In genomic region chr2:101113441-101114267, GRCh38 we compare ENCODE assay signal across 8 cellular contexts. TPM values are rescaled to one million over a fixed set of nuclear protein-coding genes. Genes with fewer than 3 reads are reported as not detected.
DNase-seq lines count a peak whose midpoint lies in the region; ATAC-seq and TF ChIP-seq lines count a peak whose summit lies in the region.

No MANE protein-coding gene starts in this region.

- H3K9me3 Mint-ChIP-seq in immature natural killer cell = peaks cover 0 to 1% (median 0%) of the 10 kb centered on the region in 6 donors

- in situ Hi-C loops in SK-MEL-5 (cut with HindIII; ENCODE audit: low pct_unique_long_range_greater_than_20kb, low sequenced_read_pairs) = no loop called here

- H3K4me3 Mint-ChIP-seq in immature natural killer cell = no peak overlapping the region

- no peak for TF ChIP-seq CTCF in AG10803 (conservative IDR thresholded peaks at IDR 0.05; ENCODE audit: low read length)

- ATAC-seq in HG03159 (IDR thresholded peaks at IDR 0.05; ENCODE audit: unreplicated experiment) (no peak), GM19395 (IDR thresholded peaks at IDR 0.05; ENCODE audit: unreplicated experiment) (no peak)

- peak; percentile 93 for DNase-seq in AG10803 (ENCODE audit: low read depth)
- DNase-seq in Jurkat, Clone E6-1 (ENCODE audit: low read depth, low spot score) = peak; percentile 82
- peak; percentile 92 for DNase-seq in SK-MEL-5 (ENCODE audit: low read depth, low spot score)
- peak; percentile 64 for DNase-seq in iPS-NIHi11 (ENCODE audit: low spot score)
- DNase-seq in immature natural killer cell = no peak
- no peak for DNase-seq in erythroblast (lab: John Stamatoyannopoulos, UW)

- H3K27me3 Mint-ChIP-seq in immature natural killer cell (ENCODE audit: low read depth in 3 of 3) = peaks cover 8 to 22% (median 18%) of the 10 kb centered on the region in 3 donors

- H3K4me1 Mint-ChIP-seq in immature natural killer cell = peaks cover 11 to 33% of the 10 kb centered on the region in 2 donors

- H3K27ac Mint-ChIP-seq in immature natural killer cell = no peak overlapping the region

- no peak for TF ChIP-seq POLR2A in erythroblast (IDR thresholded peaks at IDR 0.05; ENCODE audit: low read length)

- H3K4me3 ChIP-seq in AG10803 (ENCODE audit: low read length) = peak overlapping the region; percentile 6
- H3K4me3 ChIP-seq in Jurkat, Clone E6-1 (ENCODE audit: low read length) = peak overlapping the region; percentile 36

- H3K36me3 Mint-ChIP-seq in immature natural killer cell = no peaks in the 10 kb centered on the region

RNA-seq across cellular contexts. Expression of gene TBC1D8, which starts 37.5 kb away (rescaled TPM):
- 17.8 TPM for polyA plus RNA-seq in Jurkat, Clone E6-1 (2012; ENCODE audit: insufficient read depth, insufficient read length)
- 16.2 and 16.9 TPM in 2 replicates for total RNA-seq in SK-MEL-5 (2014; rRNA removed; shearing (Covaris generic))
- polyA plus RNA-seq in SK-MEL-5 (2015; cell fraction: cytosol; rRNA removed) = 22.4 and 33.0 TPM in 2 replicates
- 128 and 212 TPM in 2 replicates for polyA plus RNA-seq in SK-MEL-5 (2015; cell fraction: nucleus; rRNA removed)
- under 1 TPM in 2 of 3 donors, not detected in 1; 0.17 to 0.64 TPM for polyA plus RNA-seq in immature natural killer cell

Comparison
In these comparisons a context has a peak if more than half of its experiments do, and no peak if none do; other contexts are left out.
1. DNase-seq: peak in AG10803 (single experiment), Jurkat, Clone E6-1 (single experiment), SK-MEL-5 (single experiment) and iPS-NIHi11 (single experiment); none in immature natural killer cell (0 of 3) and erythroblast (0 of 2).